35 cellular contexts compared by ENCODE assay signal in genomic region chr4:176475091-176475490, GRCh38.
"Had no signal": no experiment of that assay in that cellular context is flagged by ENCODE, and none has a peak within 500 bp of the region (broad histone marks: within the 10 kb centered on the region; RNA-seq: fewer than 3 reads in every experiment).

No MANE protein-coding gene starts in this region.

- H3K27me3 Mint-ChIP-seq: activated B cell treated with CpG ODN at 0.5 μM for 24 hours; activated CD4-positive, alpha-beta memory T cell treated with anti-CD3 and anti-CD28 coated beads, Interleukin-2, amount 10 ng/mL, durations not matched to agents 7 days and 5 days; activated CD8-positive, alpha-beta memory T cell treated with anti-CD3 and anti-CD28 coated beads, Interleukin-2, amount 10 ng/mL, durations not matched to agents 7 days and 5 days; activated naive CD4-positive, alpha-beta T cell treated with anti-CD3 and anti-CD28 coated beads, Interleukin-2, amount 10 ng/mL, durations not matched to agents 7 days and 5 days; activated naive CD8-positive, alpha-beta T cell; activated naive CD8-positive, alpha-beta T cell treated with anti-CD3 and anti-CD28 coated beads, Interleukin-2, amount 50 U/mL, for 24 hours had no signal

- H3K4me1 Mint-ChIP-seq: activated B cell treated with CpG ODN at 0.5 μM for 24 hours; activated CD4-positive, alpha-beta memory T cell treated with anti-CD3 and anti-CD28 coated beads, Interleukin-2, amount 10 ng/mL, durations not matched to agents 7 days and 5 days; activated CD8-positive, alpha-beta memory T cell treated with anti-CD3 and anti-CD28 coated beads, Interleukin-2, amount 10 ng/mL, durations not matched to agents 7 days and 5 days; activated naive CD4-positive, alpha-beta T cell treated with anti-CD3 and anti-CD28 coated beads, Interleukin-2, amount 10 ng/mL, durations not matched to agents 7 days and 5 days had no signal

- DNase-seq: activated B cell treated with CpG ODN at 0.5 μM for 24 hours; activated CD4-positive, alpha-beta memory T cell treated with anti-CD3 and anti-CD28 coated beads, Interleukin-2, amount 10 ng/mL, durations not matched to agents 7 days and 5 days; activated CD4-positive, alpha-beta T cell treated with anti-CD3 and anti-CD28 coated beads for 1 hour; activated CD4-positive, alpha-beta T cell treated with anti-CD3 and anti-CD28 coated beads for 48 hours; activated CD8-positive, alpha-beta memory T cell treated with anti-CD3 and anti-CD28 coated beads for 24 hours; activated CD8-positive, alpha-beta memory T cell treated with anti-CD3 and anti-CD28 coated beads, Interleukin-2, amount 10 ng/mL, durations not matched to agents 7 days and 5 days; activated CD8-positive, alpha-beta memory T cell treated with anti-CD3 and anti-CD28 coated beads, Interleukin-2, amount 50 U/mL, for 48 hours; activated effector memory CD4-positive, alpha-beta T cell treated with Interleukin-2 at 50 U/mL for 16 hours; activated naive CD4-positive, alpha-beta T cell treated with anti-CD3 and anti-CD28 coated beads, Interleukin-2, amount 10 ng/mL, durations not matched to agents 7 days and 5 days; activated naive CD8-positive, alpha-beta T cell treated with anti-CD3 and anti-CD28 coated beads, Interleukin-2, amount 50 U/mL, for 24 hours; activated T-cell treated with anti-CD3 and anti-CD28 coated beads, Interleukin-2, amount 50 U/mL, for 48 hours; amygdala; body of pancreas; cerebellar nuclear complex; Karpas-422; KBM-7; MG63; NCI-H1092; NCI-H1436 treated with DMSO at 0.1 percent for 48 hours; NCI-H1694 treated with DMSO at 0.1 percent for 48 hours; NCI-H2029; NCI-H345; NCI-H524 treated with DMSO at 0.1 percent for 48 hours; PC-9; RPMI8226; SHP77 treated with DMSO at 0.1 percent for 48 hours; SW 1271; T-helper 1 cell; T-helper 2 cell; T-helper 9 cell had no signal

- H3K4me3 ChIP-seq: ascending aorta, body of pancreas, breast epithelium, MG63, PC-9, SJSA1 had no signal

- H3K4me1 ChIP-seq: ascending aorta, body of pancreas, breast epithelium, SJSA1 had no signal

- H3K9me3 ChIP-seq: ascending aorta, body of pancreas, MG63, SJSA1 had no signal

- H3K27me3 ChIP-seq: ascending aorta, body of pancreas, breast epithelium, MG63, SJSA1 had no signal

- H3K27ac ChIP-seq: ascending aorta, body of pancreas, breast epithelium, PC-9, SJSA1, VCaP had no signal

- H3K4me3 Mint-ChIP-seq: activated B cell treated with CpG ODN at 0.5 μM for 24 hours; activated CD4-positive, alpha-beta memory T cell treated with anti-CD3 and anti-CD28 coated beads, Interleukin-2, amount 10 ng/mL, durations not matched to agents 7 days and 5 days; activated CD8-positive, alpha-beta memory T cell treated with anti-CD3 and anti-CD28 coated beads, Interleukin-2, amount 10 ng/mL, durations not matched to agents 7 days and 5 days; activated naive CD4-positive, alpha-beta T cell treated with anti-CD3 and anti-CD28 coated beads, Interleukin-2, amount 10 ng/mL, durations not matched to agents 7 days and 5 days; activated naive CD8-positive, alpha-beta T cell; activated naive CD8-positive, alpha-beta T cell treated with anti-CD3 and anti-CD28 coated beads, Interleukin-2, amount 50 U/mL, for 24 hours had no signal

- H3K36me3 ChIP-seq: ascending aorta, breast epithelium, MG63, SJSA1 had no signal

- H3K36me3 Mint-ChIP-seq: activated CD8-positive, alpha-beta memory T cell treated with anti-CD3 and anti-CD28 coated beads, Interleukin-2, amount 10 ng/mL, durations not matched to agents 7 days and 5 days; activated naive CD4-positive, alpha-beta T cell treated with anti-CD3 and anti-CD28 coated beads, Interleukin-2, amount 10 ng/mL, durations not matched to agents 7 days and 5 days; activated naive CD8-positive, alpha-beta T cell had no signal

- H3K27ac Mint-ChIP-seq: activated B cell treated with CpG ODN at 0.5 μM for 24 hours; activated CD4-positive, alpha-beta memory T cell treated with anti-CD3 and anti-CD28 coated beads, Interleukin-2, amount 10 ng/mL, durations not matched to agents 7 days and 5 days; activated CD8-positive, alpha-beta memory T cell treated with anti-CD3 and anti-CD28 coated beads, Interleukin-2, amount 10 ng/mL, durations not matched to agents 7 days and 5 days; activated naive CD4-positive, alpha-beta T cell treated with anti-CD3 and anti-CD28 coated beads, Interleukin-2, amount 10 ng/mL, durations not matched to agents 7 days and 5 days; activated naive CD8-positive, alpha-beta T cell; activated naive CD8-positive, alpha-beta T cell treated with anti-CD3 and anti-CD28 coated beads, Interleukin-2, amount 50 U/mL, for 24 hours had no signal
